In the genomic region with DNA sequence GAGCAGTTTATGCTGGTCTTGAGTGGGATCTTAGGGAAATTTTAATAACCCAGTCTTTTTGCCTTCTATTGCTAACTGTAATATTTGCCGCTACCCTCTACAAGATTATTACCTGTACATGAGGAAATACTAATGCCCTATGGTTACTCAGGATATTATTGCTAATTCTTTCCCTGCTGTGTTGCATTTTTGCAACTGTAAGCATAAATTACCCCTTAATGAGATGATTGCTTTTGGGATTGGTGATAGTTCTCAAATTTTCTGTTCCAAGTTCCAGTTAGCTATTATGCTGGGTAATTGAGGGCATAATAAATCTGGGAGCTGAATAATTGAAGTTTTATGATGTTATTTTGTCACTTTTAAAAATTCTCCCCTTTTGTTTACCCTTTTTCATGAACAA, we compare ENCODE assay signal across 1 cellular context.
TF ChIP-seq lines count a peak whose summit lies in the region.

No MANE protein-coding gene starts in this region.

TF ChIP-seq in IMR-90, 13 proteins besides CTCF, POLR2A, EP300 and RAD21:
- TF ChIP-seq FOS (IDR thresholded peaks at IDR 0.05; ENCODE audit: low read depth, low read length) (no peak), MAFK (IDR thresholded peaks at IDR 0.05; ENCODE audit: low read depth, low read length) (peak; percentile 90), SMC3 (IDR thresholded peaks at IDR 0.05; ENCODE audit: low read depth, low read length) (no peak), MXI1 (IDR thresholded peaks at IDR 0.05; ENCODE audit: borderline replicate concordance, low read depth, low read length) (no peak), MAZ (IDR thresholded peaks at IDR 0.05; ENCODE audit: borderline replicate concordance, low read depth, low read length) (no peak), CHD1 (IDR thresholded peaks at IDR 0.05; ENCODE audit: low read depth, low read length) (no peak), CEBPB (IDR thresholded peaks at IDR 0.05; ENCODE audit: low read depth, low read length) (no peak), RFX5 (IDR thresholded peaks at IDR 0.05; ENCODE audit: low read depth, low read length) (no peak)
TF ChIP-seq in IMR-90: peak in this region for 1.
